Comparison of ENCODE assay signal across 14 cellular contexts in the genomic region with DNA sequence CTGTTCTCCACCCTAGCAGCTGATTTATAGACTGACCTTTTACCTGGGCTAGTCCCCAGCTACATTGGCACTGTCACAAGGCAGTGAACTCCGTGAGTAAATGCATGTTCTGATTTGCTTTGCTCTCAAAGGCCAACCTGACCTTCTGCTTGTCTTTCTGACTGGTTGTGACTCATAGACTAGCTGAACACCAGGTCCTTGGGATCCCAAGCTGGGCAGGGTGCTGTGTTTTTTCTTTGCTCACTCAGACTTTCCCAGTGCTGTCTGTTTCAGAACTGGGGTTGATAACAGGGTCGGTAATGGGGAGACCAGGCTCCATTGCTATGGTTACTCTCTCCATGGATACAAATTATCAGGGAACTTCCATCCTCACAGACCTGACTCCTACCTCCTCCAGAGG. TPM values are rescaled to one million over a fixed set of nuclear protein-coding genes. Genes with fewer than 3 reads are reported as not detected.
DNase-seq lines count a peak whose midpoint lies in the region; ATAC-seq and TF ChIP-seq lines count a peak whose summit lies in the region.
"Had no signal": no experiment of that assay in that cellular context is flagged by ENCODE, and none has a peak within 500 bp of the region (broad histone marks: within the 10 kb centered on the region; RNA-seq: fewer than 3 reads in every experiment).

No MANE protein-coding gene starts in this region.

- no peaks in the 10 kb centered on the region for H3K4me1 ChIP-seq in mucosa of descending colon (ENCODE audit: low read depth)
- H3K4me1 ChIP-seq: prostate gland, thyroid gland had no signal

- intact Hi-C loops in mucosa of descending colon (cut with DNase I, micrococcal nuclease) = no loop called here
- intact Hi-C loops in head of caudate nucleus (cut with DNase I) = no loop called here

- peak; percentile 100 for ATAC-seq in mucosa of descending colon
- ATAC-seq in GM21367 (IDR thresholded peaks at IDR 0.05; ENCODE audit: unreplicated experiment) = no peak
- ATAC-seq in GM18517 (IDR thresholded peaks at IDR 0.05; ENCODE audit: unreplicated experiment) = no peak
- ATAC-seq: activated T-cell treated with anti-CD3 and anti-CD28 coated beads, Interleukin-2, amount 50 U/mL, for 4 hours had no signal

- H3K36me3 ChIP-seq in mucosa of descending colon (ENCODE audit: low read depth) = no peaks in the 10 kb centered on the region
- H3K36me3 ChIP-seq: prostate gland, thyroid gland had no signal

- DNase-seq in DMS53 (lab: John Stamatoyannopoulos, UW) (peak; percentile 90), HuH-7 (ENCODE audit: low spot score) (peak; percentile 48), cardiac fibroblast (ENCODE audit: low read depth in 2 of 2) (peak; percentile 3 to 23), mucosa of descending colon (peak in 2 of 3 donors; percentile 37 to 73), GM19240 (ENCODE audit: insufficient read length, low spot score) (no peak), head of caudate nucleus (no peak)
- DNase-seq: activated T-cell treated with anti-CD3 and anti-CD28 coated beads, Interleukin-2, amount 50 U/mL, for 4 hours; caudate nucleus; NCI-H1694; thyroid gland had no signal

- H3K9me3 ChIP-seq in mucosa of descending colon = peaks cover under 1% of the 10 kb centered on the region
- H3K9me3 ChIP-seq: prostate gland, thyroid gland had no signal

- H3K4me3 ChIP-seq in cardiac fibroblast (replicated peaks in 1 of 2; ENCODE audit: low read depth in 2 of 2, low read length in 2 of 2) (no peak overlapping the region), mucosa of descending colon (no peak overlapping the region)
- H3K4me3 ChIP-seq: lung, prostate gland, thyroid gland had no signal

- no peak for TF ChIP-seq CTCF in cardiac fibroblast (IDR thresholded peaks at IDR 0.05; ENCODE audit: low read depth, low read length)
- TF ChIP-seq CTCF in mucosa of descending colon (IDR thresholded peaks at IDR 0.05) = no peak

RNA-seq across cellular contexts. Expression of a gene that starts 35.0 kb away (rescaled TPM):
- total RNA-seq in mucosa of descending colon = 1 to 10 TPM in 1 of 3 donors, under 1 TPM in 1, not detected in 1; 0.43 to 2.7 TPM
- total RNA-seq: activated T-cell treated with anti-CD3 and anti-CD28 coated beads, Interleukin-2, amount 50 U/mL, for 4 hours; lung; thyroid gland had no signal

Comparison
In these comparisons a context has a peak if more than half of its experiments do, and no peak if none do; other contexts are left out.
1. DNase-seq: peak in DMS53 (single experiment), HuH-7 (single experiment), cardiac fibroblast (2 of 2) and mucosa of descending colon (2 of 3); none in GM19240 (single experiment) and head of caudate nucleus (0 of 42).